ENCODE assay signal across 16 cellular contexts in genomic region chr10:90923111-90923731, GRCh38. TPM values are rescaled to one million over a fixed set of nuclear protein-coding genes. Genes with fewer than 3 reads are reported as not detected.
DNase-seq lines count a peak whose midpoint lies in the region; ATAC-seq and TF ChIP-seq lines count a peak whose summit lies in the region.
"Had no signal": no experiment of that assay in that cellular context is flagged by ENCODE, and none has a peak within 500 bp of the region (broad histone marks: within the 10 kb centered on the region; RNA-seq: fewer than 3 reads in every experiment).

No MANE protein-coding gene starts in this region.

- H3K9me3 Mint-ChIP-seq in neural progenitor cell (no peaks in the 10 kb centered on the region), immature natural killer cell (no peaks in the 10 kb centered on the region)
- H3K9me3 Mint-ChIP-seq: CD4-positive, CD25-positive, alpha-beta regulatory T cell had no signal

- H3K9me1 ChIP-seq in IMR-90 (ENCODE audit: insufficient read depth, low read length), result 0 out of 2 replicates have a peak, but pooled peaks cover 4% of the 10 kb centered on the region

- H2AK5ac ChIP-seq in IMR-90 (ENCODE audit: low read depth, low read length), result peak overlapping the region; percentile 87

- H3K4me3 Mint-ChIP-seq in neural progenitor cell, result no peak overlapping the region
- no peak overlapping the region for H3K4me3 Mint-ChIP-seq in immature natural killer cell
- H3K4me3 Mint-ChIP-seq: H9 had no signal

- H3K36me3 Mint-ChIP-seq in neural progenitor cell, result no peaks in the 10 kb centered on the region
- no peaks in the 10 kb centered on the region for H3K36me3 Mint-ChIP-seq in immature natural killer cell
- H3K36me3 Mint-ChIP-seq: CD4-positive, CD25-positive, alpha-beta regulatory T cell had no signal

- BruUV-seq in IMR-90 (replicated peaks; lab: Mats Ljungman, UMichigan), result no TSS peak

- H3K4me3 ChIP-seq in right cardiac atrium (ENCODE audit: low read length) (no peak overlapping the region), IMR-90 (ENCODE audit: insufficient read depth, low read depth, low read length) (no peak overlapping the region), neural progenitor cell (no peak overlapping the region)
- H3K4me3 ChIP-seq: BLaER1 treated with 17β-estradiol and CSF1 and Interleukin-3, amounts not matched to agents 10 nM and 100 nM; GM12878; GM23248; K562 had no signal

- no peak for DNase-seq in right cardiac atrium
- no peak for DNase-seq in left cardiac atrium
- no peak for DNase-seq in IMR-90
- peak; percentile 20 for DNase-seq in neural progenitor cell (ENCODE audit: low spot score)
- no peak for DNase-seq in AML-193 (lab: John Stamatoyannopoulos, UW)
- no peak for DNase-seq in immature natural killer cell
- DNase-seq: Calu3; CD4-positive, CD25-positive, alpha-beta regulatory T cell; DMS 273 treated with DMSO at 0.1 percent for 48 hours; GM23248; H9 had no signal

- TF ChIP-seq RAD21 in IMR-90 (IDR thresholded peaks at IDR 0.05; ENCODE audit: low read length), result no peak

- POLR2A ChIA-PET in IMR-90 (lab: Charles Lee; ENCODE audit: unreplicated experiment), result no interaction called here

- H2BK5ac ChIP-seq in IMR-90 (ENCODE audit: low read depth, low read length, poor library complexity, severe bottlenecking), result no peak overlapping the region

- H3K79me1 ChIP-seq in IMR-90 (ENCODE audit: low read depth in 1 of 2, low read length in 2 of 2), result 0 out of 4 replicates have a peak, but pooled peaks cover 0 to 5% of the 10 kb centered on the region in 2 experiments

- H3K27me3 Mint-ChIP-seq in neural progenitor cell (ENCODE audit: insufficient read depth, low read depth) (no peaks in the 10 kb centered on the region), immature natural killer cell (ENCODE audit: low read depth in 3 of 3) (peaks cover 3 to 16% (median 3%) of the 10 kb centered on the region in 3 donors)

- peak overlapping the region; percentile 91; the same call in 1 of the 3 replicates for H2BK15ac ChIP-seq in IMR-90 (ENCODE audit: low read depth, low read length)

- H3K4me2 ChIP-seq in IMR-90 (ENCODE audit: low read depth, low read length) (no peak overlapping the region), neural progenitor cell (no peak overlapping the region)
- H3K4me2 ChIP-seq: BLaER1 treated with 17β-estradiol and CSF1 and Interleukin-3, amounts not matched to agents 10 nM and 100 nM had no signal

- H3K23ac ChIP-seq in IMR-90 (ENCODE audit: low read depth, low read length), result peak overlapping the region; percentile 82; the same call in 1 of the 2 replicates

- H3K9me3 ChIP-seq in right cardiac atrium (ENCODE audit: control insufficient read depth, low read length), result no peaks in the 10 kb centered on the region
- no peaks in the 10 kb centered on the region for H3K9me3 ChIP-seq in IMR-90 (ENCODE audit: control insufficient read depth, insufficient read depth, low read length)
- no peaks in the 10 kb centered on the region for H3K9me3 ChIP-seq in neural progenitor cell (ENCODE audit: low read depth)
- H3K9me3 ChIP-seq: BLaER1 treated with 17β-estradiol and CSF1 and Interleukin-3, amounts not matched to agents 10 nM and 100 nM had no signal

- dilution Hi-C loops in IMR-90 (cut with HindIII; ENCODE audit: low sequenced_read_pairs, unreplicated experiment), result no loop called here

- peak overlapping the region; percentile 82; the same call in 1 of the 2 replicates for H3K4ac ChIP-seq in IMR-90 (ENCODE audit: low read depth, low read length)

- no peak overlapping the region; the same call in 1 of the 2 replicates for H3K14ac ChIP-seq in IMR-90 (replicated peaks; ENCODE audit: low read depth, low read length)

- TF ChIP-seq POLR2A in IMR-90 (IDR thresholded peaks at IDR 0.05; ENCODE audit: low read depth, low read length), result no peak

- H2AK9ac ChIP-seq in IMR-90 (replicated peaks; ENCODE audit: low read depth, low read length, poor library complexity), result no peak overlapping the region

- peaks cover 9% of the 10 kb centered on the region for H3K4me1 Mint-ChIP-seq in neural progenitor cell
- no peaks in the 10 kb centered on the region for H3K4me1 Mint-ChIP-seq in immature natural killer cell
- H3K4me1 Mint-ChIP-seq: CD4-positive, CD25-positive, alpha-beta regulatory T cell had no signal

- peaks cover 16% of the 10 kb centered on the region for H3F3A ChIP-seq in neural progenitor cell (ENCODE audit: low read depth)

- peak overlapping the region; percentile 66 for H4K91ac ChIP-seq in IMR-90 (ENCODE audit: insufficient read depth, low read depth, low read length)

- intact Hi-C loops in right cardiac atrium (cut with DNase I) (loop anchor here in 1 of 4 donors (5.0 kb wide), 1 partner anchor 64 kb away; no protein-coding TSS in a partner anchor), left cardiac atrium (cut with DNase I) (no loop called here), IMR-90 (cut with micrococcal nuclease) (no loop called here)

- H2BK20ac ChIP-seq in IMR-90 (ENCODE audit: low read depth, low read length), result peak overlapping the region; percentile 71

- peaks cover 9% of the 10 kb centered on the region for H3K4me1 ChIP-seq in right cardiac atrium (ENCODE audit: control insufficient read depth, insufficient read depth, low read length)
- peaks cover 7% of the 10 kb centered on the region for H3K4me1 ChIP-seq in IMR-90 (ENCODE audit: control insufficient read depth, insufficient read depth, low read length)
- peaks cover 26% of the 10 kb centered on the region for H3K4me1 ChIP-seq in neural progenitor cell

- TF ChIP-seq CTCF in IMR-90 (conservative IDR thresholded peaks at IDR 0.05; ENCODE audit: low read depth, low read length) (no peak), neural progenitor cell (IDR thresholded peaks at IDR 0.05) (no peak)

- no peaks in the 10 kb centered on the region for H3K27me3 ChIP-seq in right cardiac atrium (ENCODE audit: control insufficient read depth, insufficient read depth)
- no peaks in the 10 kb centered on the region for H3K27me3 ChIP-seq in IMR-90 (ENCODE audit: control insufficient read depth, insufficient read depth, low read length)
- H3K27me3 ChIP-seq in neural progenitor cell, result no peaks in the 10 kb centered on the region
- H3K27me3 ChIP-seq: BLaER1 treated with 17β-estradiol and CSF1 and Interleukin-3, amounts not matched to agents 10 nM and 100 nM had no signal

- H3K56ac ChIP-seq in IMR-90 (ENCODE audit: extremely low read depth, insufficient read depth, low read length), result no peak overlapping the region

- H3K27ac Mint-ChIP-seq in neural progenitor cell (no peak overlapping the region), immature natural killer cell (no peak overlapping the region)
- H3K27ac Mint-ChIP-seq: CD4-positive, CD25-positive, alpha-beta regulatory T cell; H9 had no signal

- ATAC-seq in right cardiac atrium (no peak), left cardiac atrium (no peak), IMR-90 (ENCODE audit: low read depth) (no peak), HG03196 (IDR thresholded peaks at IDR 0.05; ENCODE audit: unreplicated experiment) (no peak)
- ATAC-seq: GM12878, K562 had no signal

- CTCF ChIA-PET in IMR-90 (lab: Yijun Ruan, JAX), result interaction anchor here (0.7 to 0.9 kb wide), 2 partner anchors 24 to 79 kb away, joined by 3 read pairs; no protein-coding TSS in a partner anchor

- in situ Hi-C loops in IMR-90 (cut with MboI; ENCODE audit: low sequenced_read_pairs), result loop anchor here (25.0 kb wide), 1 partner anchor 989 kb away; the partner anchor contains the start of genes BTAF1 and FGFBP3

- H4K20me1 ChIP-seq in IMR-90 (ENCODE audit: insufficient read depth, low read length) (no peaks in the 10 kb centered on the region), neural progenitor cell (ENCODE audit: low read depth) (no peaks in the 10 kb centered on the region)
- H4K20me1 ChIP-seq: BLaER1 treated with 17β-estradiol and CSF1 and Interleukin-3, amounts not matched to agents 10 nM and 100 nM had no signal

- H2AFZ ChIP-seq in IMR-90 (replicated peaks; ENCODE audit: low read length, poor library complexity), result no peak overlapping the region
- H2AFZ ChIP-seq in neural progenitor cell (replicated peaks), result no peak overlapping the region
- H2AFZ ChIP-seq: GM23248 had no signal

- peak overlapping the region; percentile 88 for H2BK120ac ChIP-seq in IMR-90 (ENCODE audit: low read depth, low read length)

- peak overlapping the region; percentile 70; the same call in 1 of the 2 replicates for H4K5ac ChIP-seq in IMR-90 (ENCODE audit: low read depth, low read length)

- WGBS in right cardiac atrium, result 72% methylated on average over 2 of the region's 2 CpGs
- no CpG with 5 or more reads among the region's 2 CpGs for WGBS in IMR-90 (ENCODE audit: extremely low coverage in 2 of 2, insufficient read length in 1 of 2), 2 experiments

- H3K9ac ChIP-seq in IMR-90 (ENCODE audit: low read depth, low read length), result no peak overlapping the region
- no peak overlapping the region for H3K9ac ChIP-seq in neural progenitor cell
- H3K9ac ChIP-seq: BLaER1 treated with 17β-estradiol and CSF1 and Interleukin-3, amounts not matched to agents 10 nM and 100 nM; GM23248 had no signal

- no peaks in the 10 kb centered on the region for H3K79me2 ChIP-seq in neural progenitor cell (ENCODE audit: low read depth)

- peak overlapping the region; percentile 33 to 56; a peak in 3 of 4 replicates for H4K8ac ChIP-seq in IMR-90 (ENCODE audit: low read depth in 2 of 2, low read length in 2 of 2)

- H3K36me3 ChIP-seq in IMR-90 (ENCODE audit: control insufficient read depth, insufficient read depth, low read length) (no peaks in the 10 kb centered on the region), neural progenitor cell (no peaks in the 10 kb centered on the region)
- H3K36me3 ChIP-seq: BLaER1 treated with 17β-estradiol and CSF1 and Interleukin-3, amounts not matched to agents 10 nM and 100 nM had no signal

- H3K18ac ChIP-seq in IMR-90 (ENCODE audit: low read depth, low read length), result peak overlapping the region; percentile 54; the same call in 1 of the 2 replicates

- H3K27ac ChIP-seq in right cardiac atrium (ENCODE audit: low read length) (peak overlapping the region; percentile 36), IMR-90 (ENCODE audit: insufficient read depth, low read length) (no peak overlapping the region), neural progenitor cell (no peak overlapping the region)
- H3K27ac ChIP-seq: BLaER1 treated with 17β-estradiol and CSF1 and Interleukin-3, amounts not matched to agents 10 nM and 100 nM; GM23248; HL-60 had no signal

RNA-seq across cellular contexts. Expression of gene ANKRD1, which starts 2.3 kb away (rescaled TPM):
- total RNA-seq in right cardiac atrium (1,000 to 10,000 TPM; 1,154 to 3,897 (median 2,224) TPM), left cardiac atrium (1,000 to 10,000 TPM; 1,867 to 3,373 TPM), IMR-90 (2012; rRNA removed) (10.8 and 19.4 TPM in 2 replicates), neural progenitor cell (ENCODE audit: low replicate concordance) (0.09 and 1.2 TPM in 2 replicates)
- polyA plus RNA-seq in right cardiac atrium (4,109 TPM), IMR-90 (2012; rRNA removed) (7.4 and 8.0 TPM in 2 replicates), immature natural killer cell (not detected)
- polyA plus RNA-seq in IMR-90 (2012; cell fraction: cytosol; rRNA removed), result 1.1 and 2.0 TPM in 2 replicates
- polyA plus RNA-seq in IMR-90 (2012; cell fraction: nucleus; rRNA removed; ENCODE audit: low replicate concordance), result 1.7 and 5.4 TPM in 2 replicates
- total RNA-seq: CD4-positive, CD25-positive, alpha-beta regulatory T cell; GM12878; K562 had no signal
- polyA plus RNA-seq: CD4-positive, CD25-positive, alpha-beta regulatory T cell; GM12878; K562 had no signal

RNA-seq across cellular contexts. Expression of gene RPP30, which starts 51.4 kb away (rescaled TPM):
- total RNA-seq in right cardiac atrium (10 to 100 TPM; 26.9 to 35.5 (median 31.5) TPM), left cardiac atrium (10 to 100 TPM; 32.8 to 33.3 TPM), IMR-90 (2012; rRNA removed) (45.2 and 45.8 TPM in 2 replicates), neural progenitor cell (ENCODE audit: low replicate concordance) (60.0 and 85.5 TPM in 2 replicates)
- polyA plus RNA-seq in right cardiac atrium (40.1 TPM), IMR-90 (2012; rRNA removed) (25.6 and 27.6 TPM in 2 replicates), immature natural killer cell (10 to 100 TPM; 26.3 to 41.5 (median 33.2) TPM)
- 3.7 and 7.0 TPM in 2 replicates for polyA plus RNA-seq in IMR-90 (2012; cell fraction: cytosol; rRNA removed)
- 2.5 and 24.9 TPM in 2 replicates for polyA plus RNA-seq in IMR-90 (2012; cell fraction: nucleus; rRNA removed; ENCODE audit: low replicate concordance)

Comparison
In these comparisons a context has a peak if more than half of its experiments do, and no peak if none do; other contexts are left out.
1. RNA of gene ANKRD1, which starts 2.3 kb away (total RNA-seq): 1,867 to 3,373 TPM in left cardiac atrium and 1,154 to 3,897 TPM in right cardiac atrium; 10.8 to 19.4 TPM in IMR-90 and 0.09 to 1.2 TPM in neural progenitor cell; every median in the first group is over 10 times any median in the second.